ENCODE assay signal across 8 cellular contexts in the genomic region with DNA sequence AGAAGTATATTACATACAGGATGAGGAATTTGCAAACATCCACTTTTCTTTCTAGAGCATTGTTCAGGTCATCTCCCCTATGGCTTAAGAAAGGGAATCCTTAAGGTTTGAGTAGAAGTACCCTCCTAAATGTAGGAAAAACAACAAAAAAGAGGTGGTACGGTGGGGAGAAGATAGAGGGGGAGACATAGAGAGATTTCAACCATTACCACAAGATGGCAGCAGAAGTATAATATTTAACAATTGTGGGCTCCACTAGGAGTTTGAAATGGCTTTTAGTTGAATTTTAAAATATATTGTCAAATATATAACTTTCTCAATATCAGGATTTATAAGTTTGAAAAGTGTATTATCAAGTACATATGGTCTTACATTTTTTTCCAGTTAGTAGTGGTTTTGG.
DNase-seq lines count a peak whose midpoint lies in the region; ATAC-seq and TF ChIP-seq lines count a peak whose summit lies in the region.

No MANE protein-coding gene starts in this region.

- H3K4me1 ChIP-seq in breast epithelium (peaks cover 0 to 4% of the 10 kb centered on the region in 2 donors), mesendoderm (ENCODE audit: control insufficient read depth, low read depth, low read length) (no peaks in the 10 kb centered on the region)

- H3K27ac ChIP-seq in breast epithelium (no peak overlapping the region), mesendoderm (ENCODE audit: low read depth, low read length) (no peak overlapping the region)

- TF ChIP-seq POLR2A in breast epithelium (IDR thresholded peaks at IDR 0.05), result no peak

- no peak overlapping the region for H3K18ac ChIP-seq in mesendoderm (ENCODE audit: low read length)

- no peak overlapping the region for H3K4ac ChIP-seq in mesendoderm (ENCODE audit: low read depth, low read length)

- peak in 2 of 3 donors; percentile 55 to 57 for TF ChIP-seq CTCF in breast epithelium (IDR thresholded peaks at IDR 0.05)

- no peaks in the 10 kb centered on the region for H3K9me3 ChIP-seq in breast epithelium

- H2AK5ac ChIP-seq in mesendoderm (ENCODE audit: low read length), result no peak overlapping the region

- no peak overlapping the region for H3K23ac ChIP-seq in mesendoderm (ENCODE audit: low read length)

- peak; percentile 49 for TF ChIP-seq RAD21 in Ishikawa (IDR thresholded peaks at IDR 0.05; ENCODE audit: low read depth)

- H2BK15ac ChIP-seq in mesendoderm (replicated peaks; ENCODE audit: low read depth), result no peak overlapping the region

- intact Hi-C loops in breast epithelium (cut with DNase I; ENCODE audit: low total_unique reads), result no loop called here

- no CpG with 5 or more reads among the region's 1 CpG for WGBS in mesendoderm (ENCODE audit: extremely low coverage, insufficient coverage, low lambda C conversion rate)

- no peak overlapping the region for H3K56ac ChIP-seq in mesendoderm (ENCODE audit: low read length)

- H2BK5ac ChIP-seq in mesendoderm (ENCODE audit: low read length), result no peak overlapping the region

- no peak overlapping the region for H3K4me3 ChIP-seq in breast epithelium
- no peak overlapping the region for H3K4me3 ChIP-seq in mesendoderm (ENCODE audit: low read length)

- no peak overlapping the region for H4K8ac ChIP-seq in mesendoderm (ENCODE audit: low read depth, low read length)

- no peak for TF ChIP-seq EP300 in Ishikawa (IDR thresholded peaks at IDR 0.05; ENCODE audit: borderline replicate concordance)

- no peaks in the 10 kb centered on the region for H3K79me2 ChIP-seq in mesendoderm (ENCODE audit: control insufficient read depth, insufficient read depth, low read length)

- no peak overlapping the region for H2BK120ac ChIP-seq in mesendoderm (ENCODE audit: low read depth, low read length)

- DNase-seq in NCI-H345 (lab: John Stamatoyannopoulos, UW) (peak; percentile 16), NCI-H345 treated with DMSO at 0.1 percent for 48 hours (lab: John Stamatoyannopoulos, UW; ENCODE audit: unreplicated experiment) (no peak), breast epithelium (ENCODE audit: low spot score in 2 of 2) (no peak), mesendoderm (peak; percentile 37), mucosa of gallbladder (ENCODE audit: low spot score) (no peak), NCI-H1436 (lab: John Stamatoyannopoulos, UW) (no peak)

- H3K9ac ChIP-seq in mesendoderm (ENCODE audit: low read length), result no peak overlapping the region

- H4K5ac ChIP-seq in mesendoderm (ENCODE audit: low read length), result no peak overlapping the region

- H3K36me3 ChIP-seq in breast epithelium, result no peaks in the 10 kb centered on the region
- no peaks in the 10 kb centered on the region for H3K36me3 ChIP-seq in mesendoderm (ENCODE audit: control insufficient read depth, insufficient read depth, low read length)

- H3K27me3 ChIP-seq in breast epithelium, result no peaks in the 10 kb centered on the region
- no peaks in the 10 kb centered on the region for H3K27me3 ChIP-seq in mesendoderm (ENCODE audit: insufficient read depth, low read length, poor library complexity)

- no peak overlapping the region for H3K4me2 ChIP-seq in mesendoderm (ENCODE audit: low read length)

- H3K79me1 ChIP-seq in mesendoderm (ENCODE audit: low read length), result no peaks in the 10 kb centered on the region

- no peak for ATAC-seq in GM21360 (IDR thresholded peaks at IDR 0.05; ENCODE audit: unreplicated experiment)

TF ChIP-seq in Ishikawa, 13 proteins besides CTCF, POLR2A, EP300 and RAD21:
- TF ChIP-seq, protein P1, sequence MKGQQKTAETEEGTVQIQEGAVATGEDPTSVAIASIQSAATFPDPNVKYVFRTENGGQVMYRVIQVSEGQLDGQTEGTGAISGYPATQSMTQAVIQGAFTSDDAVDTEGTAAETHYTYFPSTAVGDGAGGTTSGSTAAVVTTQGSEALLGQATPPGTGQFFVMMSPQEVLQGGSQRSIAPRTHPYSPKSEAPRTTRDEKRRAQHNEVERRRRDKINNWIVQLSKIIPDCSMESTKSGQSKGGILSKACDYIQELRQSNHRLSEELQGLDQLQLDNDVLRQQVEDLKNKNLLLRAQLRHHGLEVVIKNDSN (IDR thresholded peaks at IDR 0.05), result no peak
- TF ChIP-seq CREB1 (IDR thresholded peaks at IDR 0.05; ENCODE audit: low read depth) (no peak), YY1 (IDR thresholded peaks at IDR 0.05; ENCODE audit: low read depth) (no peak), TAF1 (IDR thresholded peaks at IDR 0.05; ENCODE audit: low read depth) (no peak), EGR1 (IDR thresholded peaks at IDR 0.05) (no peak), MAX (IDR thresholded peaks at IDR 0.05) (no peak), ZBTB7A (IDR thresholded peaks at IDR 0.05; ENCODE audit: low read depth) (no peak), TEAD4 (IDR thresholded peaks at IDR 0.05) (no peak), CEBPB (IDR thresholded peaks at IDR 0.05) (no peak), FOXM1 (IDR thresholded peaks at IDR 0.05; ENCODE audit: borderline replicate concordance, low read depth) (no peak), TCF12 (IDR thresholded peaks at IDR 0.05; ENCODE audit: low read depth) (no peak), NFIC (IDR thresholded peaks at IDR 0.05) (no peak)
- TF ChIP-seq, protein P2, sequence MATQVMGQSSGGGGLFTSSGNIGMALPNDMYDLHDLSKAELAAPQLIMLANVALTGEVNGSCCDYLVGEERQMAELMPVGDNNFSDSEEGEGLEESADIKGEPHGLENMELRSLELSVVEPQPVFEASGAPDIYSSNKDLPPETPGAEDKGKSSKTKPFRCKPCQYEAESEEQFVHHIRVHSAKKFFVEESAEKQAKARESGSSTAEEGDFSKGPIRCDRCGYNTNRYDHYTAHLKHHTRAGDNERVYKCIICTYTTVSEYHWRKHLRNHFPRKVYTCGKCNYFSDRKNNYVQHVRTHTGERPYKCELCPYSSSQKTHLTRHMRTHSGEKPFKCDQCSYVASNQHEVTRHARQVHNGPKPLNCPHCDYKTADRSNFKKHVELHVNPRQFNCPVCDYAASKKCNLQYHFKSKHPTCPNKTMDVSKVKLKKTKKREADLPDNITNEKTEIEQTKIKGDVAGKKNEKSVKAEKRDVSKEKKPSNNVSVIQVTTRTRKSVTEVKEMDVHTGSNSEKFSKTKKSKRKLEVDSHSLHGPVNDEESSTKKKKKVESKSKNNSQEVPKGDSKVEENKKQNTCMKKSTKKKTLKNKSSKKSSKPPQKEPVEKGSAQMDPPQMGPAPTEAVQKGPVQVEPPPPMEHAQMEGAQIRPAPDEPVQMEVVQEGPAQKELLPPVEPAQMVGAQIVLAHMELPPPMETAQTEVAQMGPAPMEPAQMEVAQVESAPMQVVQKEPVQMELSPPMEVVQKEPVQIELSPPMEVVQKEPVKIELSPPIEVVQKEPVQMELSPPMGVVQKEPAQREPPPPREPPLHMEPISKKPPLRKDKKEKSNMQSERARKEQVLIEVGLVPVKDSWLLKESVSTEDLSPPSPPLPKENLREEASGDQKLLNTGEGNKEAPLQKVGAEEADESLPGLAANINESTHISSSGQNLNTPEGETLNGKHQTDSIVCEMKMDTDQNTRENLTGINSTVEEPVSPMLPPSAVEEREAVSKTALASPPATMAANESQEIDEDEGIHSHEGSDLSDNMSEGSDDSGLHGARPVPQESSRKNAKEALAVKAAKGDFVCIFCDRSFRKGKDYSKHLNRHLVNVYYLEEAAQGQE (IDR thresholded peaks at IDR 0.05; ENCODE audit: low read depth), result no peak

Comparison
In these comparisons a context has a peak if more than half of its experiments do, and no peak if none do; other contexts are left out.
1. DNase-seq: peak in NCI-H345 (single experiment) and mesendoderm (single experiment); none in NCI-H345 treated with DMSO at 0.1 percent for 48 hours (single experiment), breast epithelium (0 of 2), mucosa of gallbladder (single experiment) and NCI-H1436 (single experiment).